Comparison of ENCODE assay signal across 1 cellular context in the genomic region with DNA sequence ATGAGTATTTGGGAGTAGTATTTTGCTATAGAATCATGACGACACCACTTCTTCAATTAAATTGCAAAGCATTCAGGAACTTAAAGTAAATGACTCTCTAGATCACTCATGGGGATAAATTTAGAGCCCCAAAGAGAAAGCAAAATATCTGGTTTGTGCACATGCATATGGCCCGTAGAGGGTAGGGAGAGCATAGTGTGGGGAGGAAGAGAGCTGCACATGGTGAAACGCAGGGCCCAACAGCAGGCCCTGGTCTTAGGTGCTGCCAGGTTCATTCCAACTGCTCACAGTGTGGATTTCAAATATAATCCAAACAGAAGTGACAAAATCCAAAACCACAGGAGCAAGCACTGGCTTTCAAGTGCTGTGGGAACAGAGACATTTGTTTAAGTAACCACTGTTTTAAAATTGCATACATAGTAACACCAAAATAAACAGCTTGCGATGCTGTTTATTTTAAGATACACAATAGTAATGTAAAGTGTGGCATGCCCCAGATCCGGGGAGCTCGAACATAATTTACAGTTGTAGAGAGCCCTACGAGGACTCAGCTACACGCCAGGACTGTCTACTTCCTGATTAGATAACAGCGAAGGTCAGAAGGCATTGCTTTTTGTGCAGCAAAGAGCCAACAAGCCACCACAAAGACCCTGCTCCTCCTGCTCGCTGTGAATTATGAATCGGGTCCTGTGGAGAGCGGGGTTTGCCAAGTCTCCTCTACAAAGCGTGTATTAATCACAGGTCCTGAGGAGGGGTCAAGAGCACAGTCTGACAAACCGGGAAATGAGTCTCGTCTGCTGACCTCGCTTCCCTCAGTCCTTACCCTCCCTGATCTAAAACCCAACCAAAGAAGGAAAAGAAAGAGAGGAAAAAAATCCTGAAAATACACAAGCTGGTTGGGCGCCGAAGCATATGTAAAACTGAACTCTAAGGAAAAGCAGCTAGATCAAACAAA.
TF ChIP-seq lines count a peak whose summit lies in the region.

No MANE protein-coding gene starts in this region.

TF ChIP-seq in HepG2, 621 proteins besides CTCF, POLR2A, EP300 and RAD21 (continued from another document and continues in another):
- no peak for TF ChIP-seq KLF9 (CRISPR knock-in tag; IDR thresholded peaks at IDR 0.05; ENCODE audit: low read depth)
- no peak for TF ChIP-seq ZEB1 (IDR thresholded peaks at IDR 0.05; ENCODE audit: insufficient replicate concordance, low read depth)
- no peak for TF ChIP-seq ZNF572 (CRISPR knock-in tag; IDR thresholded peaks at IDR 0.05)
- TF ChIP-seq PAWR (CRISPR knock-in tag; IDR thresholded peaks at IDR 0.05; ENCODE audit: borderline replicate concordance): no peak
- TF ChIP-seq GRHL1 (CRISPR knock-in tag; conservative IDR thresholded peaks at IDR 0.05): no peak
- no peak for TF ChIP-seq ZNF280B (CRISPR knock-in tag; IDR thresholded peaks at IDR 0.05; ENCODE audit: borderline replicate concordance)
- TF ChIP-seq ZNF496 (CRISPR knock-in tag; IDR thresholded peaks at IDR 0.05; ENCODE audit: insufficient replicate concordance): no peak
- no peak for TF ChIP-seq GPN1 (CRISPR knock-in tag; IDR thresholded peaks at IDR 0.05; ENCODE audit: borderline replicate concordance)
- TF ChIP-seq SALL1 (CRISPR knock-in tag; IDR thresholded peaks at IDR 0.05): peak; percentile 74
- no peak for TF ChIP-seq NFAT5 (CRISPR knock-in tag; IDR thresholded peaks at IDR 0.05)
- TF ChIP-seq U2AF1 (optimal IDR thresholded peaks at IDR 0.05; ENCODE audit: low read depth, low read length): no peak
- no peak for TF ChIP-seq HNRNPL (IDR thresholded peaks at IDR 0.05; ENCODE audit: low read depth, low read length)
- no peak for TF ChIP-seq ZNF367 (CRISPR knock-in tag; IDR thresholded peaks at IDR 0.05; ENCODE audit: borderline replicate concordance)
- TF ChIP-seq NR3C1 (CRISPR knock-in tag; IDR thresholded peaks at IDR 0.05): no peak
- no peak for TF ChIP-seq SMAD9 (CRISPR knock-in tag; IDR thresholded peaks at IDR 0.05)
- no peak for TF ChIP-seq PAF1 (CRISPR knock-in tag; IDR thresholded peaks at IDR 0.05)
- 0 out of 2 replicates have a peak, but pooled peaks have one; percentile 25 for TF ChIP-seq MEIS2 (CRISPR knock-in tag; IDR thresholded peaks at IDR 0.05)
- no peak for TF ChIP-seq PRMT3 (CRISPR knock-in tag; IDR thresholded peaks at IDR 0.05; ENCODE audit: borderline replicate concordance, low read depth)
- TF ChIP-seq MATR3 (CRISPR knock-in tag; IDR thresholded peaks at IDR 0.05): no peak
- no peak for TF ChIP-seq ZNF124 (CRISPR knock-in tag; IDR thresholded peaks at IDR 0.05)
- TF ChIP-seq ZNF772 (CRISPR knock-in tag; IDR thresholded peaks at IDR 0.05): 0 out of 2 replicates have a peak, but pooled peaks have one; percentile 27
- TF ChIP-seq NFRKB (IDR thresholded peaks at IDR 0.05): no peak
- no peak for TF ChIP-seq SMARCC2 (IDR thresholded peaks at IDR 0.05)
- no peak for TF ChIP-seq KDM4B (CRISPR knock-in tag; IDR thresholded peaks at IDR 0.05)
- TF ChIP-seq SNAI1 (CRISPR knock-in tag; IDR thresholded peaks at IDR 0.05; ENCODE audit: borderline replicate concordance): no peak
- TF ChIP-seq ARID5B (CRISPR knock-in tag; IDR thresholded peaks at IDR 0.05): peak; percentile 62; the same call in 1 of the 2 replicates
- TF ChIP-seq, protein P1, sequence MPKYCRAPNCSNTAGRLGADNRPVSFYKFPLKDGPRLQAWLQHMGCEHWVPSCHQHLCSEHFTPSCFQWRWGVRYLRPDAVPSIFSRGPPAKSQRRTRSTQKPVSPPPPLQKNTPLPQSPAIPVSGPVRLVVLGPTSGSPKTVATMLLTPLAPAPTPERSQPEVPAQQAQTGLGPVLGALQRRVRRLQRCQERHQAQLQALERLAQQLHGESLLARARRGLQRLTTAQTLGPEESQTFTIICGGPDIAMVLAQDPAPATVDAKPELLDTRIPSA (CRISPR knock-in tag; IDR thresholded peaks at IDR 0.05; ENCODE audit: borderline replicate concordance): no peak
- no peak for TF ChIP-seq RFXAP (CRISPR knock-in tag; IDR thresholded peaks at IDR 0.05; ENCODE audit: borderline replicate concordance)
- TF ChIP-seq KAT7 (CRISPR knock-in tag; IDR thresholded peaks at IDR 0.05; ENCODE audit: borderline replicate concordance): no peak
- TF ChIP-seq ZNF792 (CRISPR knock-in tag; IDR thresholded peaks at IDR 0.05): 0 out of 2 replicates have a peak, but pooled peaks have one; percentile 41
- TF ChIP-seq HNF4G (IDR thresholded peaks at IDR 0.05; ENCODE audit: borderline replicate concordance, low read depth, low read length): no peak
- no peak for TF ChIP-seq HNF4G (CRISPR knock-in tag; IDR thresholded peaks at IDR 0.05; ENCODE audit: borderline replicate concordance, low read depth)
- no peak for TF ChIP-seq WIZ (CRISPR knock-in tag; IDR thresholded peaks at IDR 0.05)
- no peak for TF ChIP-seq MLX (CRISPR knock-in tag; IDR thresholded peaks at IDR 0.05)
- TF ChIP-seq, protein P2, sequence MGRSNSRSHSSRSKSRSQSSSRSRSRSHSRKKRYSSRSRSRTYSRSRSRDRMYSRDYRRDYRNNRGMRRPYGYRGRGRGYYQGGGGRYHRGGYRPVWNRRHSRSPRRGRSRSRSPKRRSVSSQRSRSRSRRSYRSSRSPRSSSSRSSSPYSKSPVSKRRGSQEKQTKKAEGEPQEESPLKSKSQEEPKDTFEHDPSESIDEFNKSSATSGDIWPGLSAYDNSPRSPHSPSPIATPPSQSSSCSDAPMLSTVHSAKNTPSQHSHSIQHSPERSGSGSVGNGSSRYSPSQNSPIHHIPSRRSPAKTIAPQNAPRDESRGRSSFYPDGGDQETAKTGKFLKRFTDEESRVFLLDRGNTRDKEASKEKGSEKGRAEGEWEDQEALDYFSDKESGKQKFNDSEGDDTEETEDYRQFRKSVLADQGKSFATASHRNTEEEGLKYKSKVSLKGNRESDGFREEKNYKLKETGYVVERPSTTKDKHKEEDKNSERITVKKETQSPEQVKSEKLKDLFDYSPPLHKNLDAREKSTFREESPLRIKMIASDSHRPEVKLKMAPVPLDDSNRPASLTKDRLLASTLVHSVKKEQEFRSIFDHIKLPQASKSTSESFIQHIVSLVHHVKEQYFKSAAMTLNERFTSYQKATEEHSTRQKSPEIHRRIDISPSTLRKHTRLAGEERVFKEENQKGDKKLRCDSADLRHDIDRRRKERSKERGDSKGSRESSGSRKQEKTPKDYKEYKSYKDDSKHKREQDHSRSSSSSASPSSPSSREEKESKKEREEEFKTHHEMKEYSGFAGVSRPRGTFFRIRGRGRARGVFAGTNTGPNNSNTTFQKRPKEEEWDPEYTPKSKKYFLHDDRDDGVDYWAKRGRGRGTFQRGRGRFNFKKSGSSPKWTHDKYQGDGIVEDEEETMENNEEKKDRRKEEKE (IDR thresholded peaks at IDR 0.05): no peak
- TF ChIP-seq SCMH1 (CRISPR knock-in tag; IDR thresholded peaks at IDR 0.05; ENCODE audit: borderline replicate concordance): no peak
- TF ChIP-seq ZNF234 (CRISPR knock-in tag; conservative IDR thresholded peaks at IDR 0.05): no peak
- peak; percentile 52; the same call in 1 of the 2 replicates for TF ChIP-seq ZNF263 (CRISPR knock-in tag; IDR thresholded peaks at IDR 0.05)
- TF ChIP-seq CREB1 (IDR thresholded peaks at IDR 0.05): no peak
- TF ChIP-seq CREB1 (CRISPR knock-in tag; IDR thresholded peaks at IDR 0.05): peak; percentile 44; the same call in 1 of the 2 replicates
- no peak for TF ChIP-seq ZFP91 (CRISPR knock-in tag; IDR thresholded peaks at IDR 0.05; ENCODE audit: borderline replicate concordance)
